In the genomic region with DNA sequence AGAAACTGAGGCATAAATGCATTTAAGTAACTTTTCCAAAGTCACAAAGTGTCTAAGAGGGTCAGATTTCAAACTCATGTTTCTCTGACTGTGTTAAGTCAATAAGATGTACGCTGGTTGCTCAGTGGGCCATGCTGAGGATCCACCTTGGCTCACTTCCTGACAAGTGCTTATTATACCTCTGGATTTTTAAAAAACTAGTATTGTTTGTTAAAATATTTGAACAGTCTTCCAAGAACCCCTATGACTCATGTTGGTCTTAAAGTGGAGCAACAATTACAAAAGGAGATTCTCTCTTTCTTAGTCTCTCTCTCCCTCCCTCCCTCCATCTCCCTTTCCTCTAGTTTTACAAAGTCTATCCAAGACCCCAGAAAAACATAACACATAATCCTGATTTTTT, we compare ENCODE assay signal across 23 cellular contexts.
"Had no signal": no experiment of that assay in that cellular context is flagged by ENCODE, and none has a peak within 500 bp of the region (broad histone marks: within the 10 kb centered on the region; RNA-seq: fewer than 3 reads in every experiment).

No MANE protein-coding gene starts in this region.

- H3K4me3 ChIP-seq: lower lobe of right lung, right lobe of liver, stomach, vagina had no signal

- H3K9me3 ChIP-seq: lower lobe of right lung, right lobe of liver, stomach, vagina had no signal

- H3K27me3 ChIP-seq: right lobe of liver, stomach, vagina had no signal

- ATAC-seq: activated CD8-positive, alpha-beta T cell treated with anti-CD3 and anti-CD28 coated beads, Interleukin-2, amount 10 ng/mL, durations not matched to agents 7 days and 5 days; activated naive CD8-positive, alpha-beta T cell treated with anti-CD3 and anti-CD28 coated beads, Interleukin-2, amount 50 U/mL, for 24 hours; lower lobe of right lung; right lobe of liver; stimulated activated memory B cell treated with anti-CD40 and anti-IgM and Interleukin-4, amounts not matched to agents 10 μg/mL and 1 μg/mL and 100 μg/mL, for 72 hours had no signal

- H3K4me1 ChIP-seq: lower lobe of right lung, right lobe of liver, stomach, vagina had no signal

- FAIRE-seq: endometrium, kidney, small intestine had no signal

- H3K27ac ChIP-seq: lower lobe of right lung, right lobe of liver, stomach, vagina had no signal

- DNase-seq: activated CD4-positive, alpha-beta T cell treated with anti-CD3 and anti-CD28 coated beads for 1 hour; activated CD4-positive, alpha-beta T cell treated with anti-CD3 and anti-CD28 coated beads, Interleukin-2, amount 50 U/mL, for 1 hour; activated CD8-positive, alpha-beta T cell treated with anti-CD3 and anti-CD28 coated beads, Interleukin-2, amount 10 ng/mL, durations not matched to agents 7 days and 5 days; activated gamma-delta T cell; activated naive CD4-positive, alpha-beta T cell treated with anti-CD3 and anti-CD28 coated beads, Interleukin-2, amount 50 U/mL, for 16 hours; activated naive CD8-positive, alpha-beta T cell treated with anti-CD3 and anti-CD28 coated beads, Interleukin-2, amount 50 U/mL, for 24 hours; anterior cingulate cortex; effector CD4-positive, alpha-beta T cell; erythroblast; foreskin melanocyte; kidney; lower lobe of right lung; naive B cell; nucleus accumbens; right lobe of liver; small intestine; stimulated activated CD4-positive, alpha-beta T cell treated with anti-CD3 and anti-CD28 coated beads, Interleukin-15, amount 100 ng/mL, for 24 hours; stomach; T-helper 9 cell; trophoblast cell had no signal

- H3K36me3 ChIP-seq: lower lobe of right lung, right lobe of liver, stomach, vagina had no signal
